1 cellular context compared by ENCODE assay signal in genomic region chr14:102570334-102570995, GRCh38.
TF ChIP-seq lines count a peak whose summit lies in the region.

No MANE protein-coding gene starts in this region.

TF ChIP-seq in HEK293, 187 proteins besides CTCF, POLR2A, EP300 and RAD21 (continued from another document and continues in another):
- TF ChIP-seq ZNF2 (tag by site-specific recombination; IDR thresholded peaks at IDR 0.05) (no peak), BCL11A (tag by site-specific recombination; IDR thresholded peaks at IDR 0.05; ENCODE audit: low read depth) (no peak), SP7 (tag by site-specific recombination; IDR thresholded peaks at IDR 0.05) (no peak), GLIS1 (tag by site-specific recombination; IDR thresholded peaks at IDR 0.05) (no peak), KLF17 (tag by site-specific recombination; IDR thresholded peaks at IDR 0.05) (no peak), HOXD13 (CRISPR knock-in tag; IDR thresholded peaks at IDR 0.05; ENCODE audit: borderline replicate concordance) (no peak), ZNF404 (tag by site-specific recombination; IDR thresholded peaks at IDR 0.05) (no peak), ZNF426 (tag by site-specific recombination; IDR thresholded peaks at IDR 0.05) (peak; percentile 79), ZSCAN16 (tag by site-specific recombination; IDR thresholded peaks at IDR 0.05) (no peak), EGR2 (tag by site-specific recombination; IDR thresholded peaks at IDR 0.05; ENCODE audit: low read depth) (no peak), ZNF544 (tag by site-specific recombination; IDR thresholded peaks at IDR 0.05) (no peak), ZNF639 (tag by site-specific recombination; IDR thresholded peaks at IDR 0.05) (no peak), OSR2 (tag by site-specific recombination; IDR thresholded peaks at IDR 0.05) (no peak), ZNF114 (tag by site-specific recombination; IDR thresholded peaks at IDR 0.05) (no peak), ZNF548 (tag by site-specific recombination; IDR thresholded peaks at IDR 0.05) (no peak), ZNF239 (tag by site-specific recombination; IDR thresholded peaks at IDR 0.05) (no peak), ZNF280D (tag by site-specific recombination; IDR thresholded peaks at IDR 0.05) (no peak), ZBTB1 (tag by site-specific recombination; IDR thresholded peaks at IDR 0.05) (no peak), SP2 (tag by site-specific recombination; IDR thresholded peaks at IDR 0.05) (no peak), HIC1 (tag by site-specific recombination; IDR thresholded peaks at IDR 0.05) (no peak), ZNF184 (tag by site-specific recombination; IDR thresholded peaks at IDR 0.05) (no peak), ZNF341 (tag by site-specific recombination; IDR thresholded peaks at IDR 0.05; ENCODE audit: low read depth) (no peak), ZNF37A (tag by site-specific recombination; IDR thresholded peaks at IDR 0.05) (no peak), BCL11B (tag by site-specific recombination; IDR thresholded peaks at IDR 0.05; ENCODE audit: low read depth) (no peak), ZNF571 (tag by site-specific recombination; IDR thresholded peaks at IDR 0.05) (no peak), ZNF350 (tag by site-specific recombination; IDR thresholded peaks at IDR 0.05) (no peak), ZEB2 (tag by site-specific recombination; IDR thresholded peaks at IDR 0.05) (no peak), ZSCAN30 (tag by site-specific recombination; IDR thresholded peaks at IDR 0.05) (no peak), ZNF777 (tag by site-specific recombination; IDR thresholded peaks at IDR 0.05; ENCODE audit: borderline replicate concordance) (no peak), ZNF843 (tag by site-specific recombination; IDR thresholded peaks at IDR 0.05) (no peak), ZNF311 (tag by site-specific recombination; IDR thresholded peaks at IDR 0.05; ENCODE audit: borderline replicate concordance) (no peak), MEIS1 (CRISPR knock-in tag; IDR thresholded peaks at IDR 0.05; ENCODE audit: borderline replicate concordance) (no peak), ZBTB44 (tag by site-specific recombination; IDR thresholded peaks at IDR 0.05) (no peak), HOXC10 (CRISPR knock-in tag; IDR thresholded peaks at IDR 0.05) (no peak), ZNF645 (tag by site-specific recombination; IDR thresholded peaks at IDR 0.05) (no peak), KLF10 (tag by site-specific recombination; IDR thresholded peaks at IDR 0.05) (no peak), ZNF398 (tag by site-specific recombination; IDR thresholded peaks at IDR 0.05) (no peak), SCRT1 (tag by site-specific recombination; IDR thresholded peaks at IDR 0.05; ENCODE audit: borderline replicate concordance) (no peak), ZNF785 (tag by site-specific recombination; IDR thresholded peaks at IDR 0.05) (no peak), ZNF433 (tag by site-specific recombination; IDR thresholded peaks at IDR 0.05; ENCODE audit: low read depth) (peak; percentile 86), ZNF169 (tag by site-specific recombination; IDR thresholded peaks at IDR 0.05) (no peak), ZNF354C (tag by site-specific recombination; IDR thresholded peaks at IDR 0.05; ENCODE audit: borderline replicate concordance, low read depth) (no peak), BCL6B (tag by site-specific recombination; IDR thresholded peaks at IDR 0.05) (no peak), ZNF626 (tag by site-specific recombination; IDR thresholded peaks at IDR 0.05) (no peak), WT1 (tag by site-specific recombination; IDR thresholded peaks at IDR 0.05) (no peak)
- TF ChIP-seq, protein P1, sequence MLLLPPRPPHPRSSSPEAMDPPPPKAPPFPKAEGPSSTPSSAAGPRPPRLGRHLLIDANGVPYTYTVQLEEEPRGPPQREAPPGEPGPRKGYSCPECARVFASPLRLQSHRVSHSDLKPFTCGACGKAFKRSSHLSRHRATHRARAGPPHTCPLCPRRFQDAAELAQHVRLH (tag by site-specific recombination; IDR thresholded peaks at IDR 0.05): no peak
- TF ChIP-seq, protein P2, sequence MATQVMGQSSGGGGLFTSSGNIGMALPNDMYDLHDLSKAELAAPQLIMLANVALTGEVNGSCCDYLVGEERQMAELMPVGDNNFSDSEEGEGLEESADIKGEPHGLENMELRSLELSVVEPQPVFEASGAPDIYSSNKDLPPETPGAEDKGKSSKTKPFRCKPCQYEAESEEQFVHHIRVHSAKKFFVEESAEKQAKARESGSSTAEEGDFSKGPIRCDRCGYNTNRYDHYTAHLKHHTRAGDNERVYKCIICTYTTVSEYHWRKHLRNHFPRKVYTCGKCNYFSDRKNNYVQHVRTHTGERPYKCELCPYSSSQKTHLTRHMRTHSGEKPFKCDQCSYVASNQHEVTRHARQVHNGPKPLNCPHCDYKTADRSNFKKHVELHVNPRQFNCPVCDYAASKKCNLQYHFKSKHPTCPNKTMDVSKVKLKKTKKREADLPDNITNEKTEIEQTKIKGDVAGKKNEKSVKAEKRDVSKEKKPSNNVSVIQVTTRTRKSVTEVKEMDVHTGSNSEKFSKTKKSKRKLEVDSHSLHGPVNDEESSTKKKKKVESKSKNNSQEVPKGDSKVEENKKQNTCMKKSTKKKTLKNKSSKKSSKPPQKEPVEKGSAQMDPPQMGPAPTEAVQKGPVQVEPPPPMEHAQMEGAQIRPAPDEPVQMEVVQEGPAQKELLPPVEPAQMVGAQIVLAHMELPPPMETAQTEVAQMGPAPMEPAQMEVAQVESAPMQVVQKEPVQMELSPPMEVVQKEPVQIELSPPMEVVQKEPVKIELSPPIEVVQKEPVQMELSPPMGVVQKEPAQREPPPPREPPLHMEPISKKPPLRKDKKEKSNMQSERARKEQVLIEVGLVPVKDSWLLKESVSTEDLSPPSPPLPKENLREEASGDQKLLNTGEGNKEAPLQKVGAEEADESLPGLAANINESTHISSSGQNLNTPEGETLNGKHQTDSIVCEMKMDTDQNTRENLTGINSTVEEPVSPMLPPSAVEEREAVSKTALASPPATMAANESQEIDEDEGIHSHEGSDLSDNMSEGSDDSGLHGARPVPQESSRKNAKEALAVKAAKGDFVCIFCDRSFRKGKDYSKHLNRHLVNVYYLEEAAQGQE (tag by site-specific recombination; IDR thresholded peaks at IDR 0.05): peak; percentile 40; the same call in 1 of the 2 replicates
- TF ChIP-seq, protein P3, sequence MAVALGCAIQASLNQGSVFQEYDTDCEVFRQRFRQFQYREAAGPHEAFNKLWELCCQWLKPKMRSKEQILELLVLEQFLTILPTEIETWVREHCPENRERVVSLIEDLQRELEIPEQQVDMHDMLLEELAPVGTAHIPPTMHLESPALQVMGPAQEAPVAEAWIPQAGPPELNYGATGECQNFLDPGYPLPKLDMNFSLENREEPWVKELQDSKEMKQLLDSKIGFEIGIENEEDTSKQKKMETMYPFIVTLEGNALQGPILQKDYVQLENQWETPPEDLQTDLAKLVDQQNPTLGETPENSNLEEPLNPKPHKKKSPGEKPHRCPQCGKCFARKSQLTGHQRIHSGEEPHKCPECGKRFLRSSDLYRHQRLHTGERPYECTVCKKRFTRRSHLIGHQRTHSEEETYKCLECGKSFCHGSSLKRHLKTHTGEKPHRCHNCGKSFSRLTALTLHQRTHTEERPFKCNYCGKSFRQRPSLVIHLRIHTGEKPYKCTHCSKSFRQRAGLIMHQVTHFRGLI (tag by site-specific recombination; IDR thresholded peaks at IDR 0.05): no peak
